ENCODE assay signal across 20 cellular contexts in the genomic region with DNA sequence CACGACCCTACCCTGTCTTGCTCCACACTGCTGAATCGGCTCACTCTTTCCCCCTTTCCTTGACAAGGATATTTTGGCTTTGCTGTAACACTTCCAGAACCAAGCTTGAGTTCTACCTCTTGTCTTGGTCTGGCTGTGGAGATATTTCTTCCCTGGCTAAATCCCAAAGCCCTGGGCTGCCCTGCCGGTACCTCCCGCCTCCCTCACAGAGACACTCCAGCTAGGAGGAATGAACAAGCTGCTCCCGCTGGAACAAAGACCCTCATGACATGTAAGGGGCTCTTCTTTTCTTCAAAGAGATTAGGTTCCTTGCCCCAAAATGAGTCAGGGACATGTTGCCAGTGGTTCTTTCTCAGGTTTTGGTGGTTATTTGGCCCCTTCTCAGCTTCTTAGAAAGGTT. TPM values are rescaled to one million over a fixed set of nuclear protein-coding genes. Genes with fewer than 3 reads are reported as not detected.
DNase-seq lines count a peak whose midpoint lies in the region; ATAC-seq and TF ChIP-seq lines count a peak whose summit lies in the region.
"Had no signal": no experiment of that assay in that cellular context is flagged by ENCODE, and none has a peak within 500 bp of the region (broad histone marks: within the 10 kb centered on the region; RNA-seq: fewer than 3 reads in every experiment).

No MANE protein-coding gene starts in this region.

- no peaks in the 10 kb centered on the region for H3K27me3 ChIP-seq in heart left ventricle
- no peaks in the 10 kb centered on the region for H3K27me3 ChIP-seq in neural progenitor cell

- H3K27ac Mint-ChIP-seq in endothelial cell (ENCODE audit: unreplicated experiment) (no peak overlapping the region), neural progenitor cell (peak overlapping the region; percentile 1)
- H3K27ac Mint-ChIP-seq in stimulated activated memory B cell treated with anti-CD40 and anti-IgM and Interleukin-4, amounts not matched to agents 10 μg/mL and 1 μg/mL and 100 μg/mL, for 72 hours, result no peak overlapping the region

- H3K4me1 ChIP-seq in heart left ventricle, result peaks cover 1 to 67% (median 29%) of the 10 kb centered on the region in 12 donors
- H3K4me1 ChIP-seq in neural progenitor cell, result peaks cover 4% of the 10 kb centered on the region
- H3K4me1 ChIP-seq: A549 had no signal

- no peaks in the 10 kb centered on the region for H4K20me1 ChIP-seq in neural progenitor cell (ENCODE audit: low read depth)

- H3K4me3 Mint-ChIP-seq in endothelial cell (ENCODE audit: unreplicated experiment), result peak overlapping the region; percentile 33
- H3K4me3 Mint-ChIP-seq in neural progenitor cell, result no peak overlapping the region
- H3K4me3 Mint-ChIP-seq in stimulated activated memory B cell treated with anti-CD40 and anti-IgM and Interleukin-4, amounts not matched to agents 10 μg/mL and 1 μg/mL and 100 μg/mL, for 72 hours, result no peak overlapping the region
- H3K4me3 Mint-ChIP-seq: CD14-positive monocyte had no signal

- no peak overlapping the region for H3K9ac ChIP-seq in neural progenitor cell
- H3K9ac ChIP-seq: GM23248 had no signal

- TF ChIP-seq POLR2A in heart left ventricle (IDR thresholded peaks at IDR 0.05), result no peak

- H3K9me3 Mint-ChIP-seq in endothelial cell (ENCODE audit: unreplicated experiment) (no peaks in the 10 kb centered on the region), neural progenitor cell (no peaks in the 10 kb centered on the region)
- no peaks in the 10 kb centered on the region for H3K9me3 Mint-ChIP-seq in stimulated activated memory B cell treated with anti-CD40 and anti-IgM and Interleukin-4, amounts not matched to agents 10 μg/mL and 1 μg/mL and 100 μg/mL, for 72 hours

- H3K27ac ChIP-seq in heart left ventricle (peak overlapping the region in 8 of 12 donors; percentile 15 to 75 (median 46)), neural progenitor cell (peak overlapping the region; percentile 16)
- H3K27ac ChIP-seq: A549, GM23248, HL-60 had no signal

- H3K9me3 ChIP-seq in heart left ventricle, result no peaks in the 10 kb centered on the region
- H3K9me3 ChIP-seq in neural progenitor cell (ENCODE audit: low read depth), result no peaks in the 10 kb centered on the region
- H3K9me3 ChIP-seq: A549 had no signal

- no peak overlapping the region for H3K4me3 ChIP-seq in heart left ventricle
- no peak overlapping the region for H3K4me3 ChIP-seq in neural progenitor cell
- H3K4me3 ChIP-seq: A549, GM23248, K562 had no signal

- 45 to 65% (median 60%) methylated on average over 5 of the region's 5 CpGs for WGBS in heart left ventricle, 4 donors

- no peak overlapping the region for H2AFZ ChIP-seq in neural progenitor cell (replicated peaks)
- H2AFZ ChIP-seq: GM23248 had no signal

- H3K27me3 Mint-ChIP-seq in endothelial cell (ENCODE audit: unreplicated experiment), result peaks cover 9% of the 10 kb centered on the region
- H3K27me3 Mint-ChIP-seq in neural progenitor cell (ENCODE audit: insufficient read depth, low read depth), result peaks cover 2% of the 10 kb centered on the region
- H3K27me3 Mint-ChIP-seq in stimulated activated memory B cell treated with anti-CD40 and anti-IgM and Interleukin-4, amounts not matched to agents 10 μg/mL and 1 μg/mL and 100 μg/mL, for 72 hours, result no peaks in the 10 kb centered on the region

- H3K4me1 Mint-ChIP-seq in endothelial cell (ENCODE audit: unreplicated experiment) (peaks cover 26% of the 10 kb centered on the region), neural progenitor cell (peaks cover 7% of the 10 kb centered on the region)
- H3K4me1 Mint-ChIP-seq in stimulated activated memory B cell treated with anti-CD40 and anti-IgM and Interleukin-4, amounts not matched to agents 10 μg/mL and 1 μg/mL and 100 μg/mL, for 72 hours, result peaks cover 12% of the 10 kb centered on the region

- DNase-seq in heart left ventricle (no peak), Right ventricle myocardium inferior (ENCODE audit: missing footprints) (no peak), endothelial cell (ENCODE audit: low spot score) (no peak), neural progenitor cell (ENCODE audit: low spot score) (peak; percentile 53), T-helper 9 cell (no peak), Kasumi-1 (lab: John Stamatoyannopoulos, UW) (no peak)
- DNase-seq: DMS 273 treated with DMSO at 0.1 percent for 48 hours, GF-D8, GM23248, NCI-H1417 treated with DMSO at 0.1 percent for 48 hours, NCI-H2081, NCI-H82, SIG-M5 had no signal

- intact Hi-C loops in heart left ventricle (cut with DNase I), result loop anchor here in 1 of 10 donors (1.0 kb wide), 1 partner anchor 10 kb away; no protein-coding TSS in a partner anchor
- intact Hi-C loops in Right ventricle myocardium inferior (cut with DNase I), result no loop called here

- H3K4me2 ChIP-seq in neural progenitor cell, result no peak overlapping the region
- H3K4me2 ChIP-seq: A549 had no signal

- no peaks in the 10 kb centered on the region for H3F3A ChIP-seq in neural progenitor cell (ENCODE audit: low read depth)

- ATAC-seq in heart left ventricle (peak in 3 of 4 donors; percentile 6 to 43 (median 39)), Right ventricle myocardium inferior (no peak), HG02759 (IDR thresholded peaks at IDR 0.05; ENCODE audit: unreplicated experiment) (no peak)
- no peak for ATAC-seq in stimulated activated memory B cell treated with anti-CD40 and anti-IgM and Interleukin-4, amounts not matched to agents 10 μg/mL and 1 μg/mL and 100 μg/mL, for 72 hours
- ATAC-seq: A549, HCT116, K562 had no signal

- no peaks in the 10 kb centered on the region for H3K79me2 ChIP-seq in neural progenitor cell (ENCODE audit: low read depth)

- H3K36me3 Mint-ChIP-seq in endothelial cell (ENCODE audit: low read depth, unreplicated experiment) (peaks cover 39% of the 10 kb centered on the region), neural progenitor cell (peaks cover 3% of the 10 kb centered on the region)
- peaks cover 46% of the 10 kb centered on the region for H3K36me3 Mint-ChIP-seq in stimulated activated memory B cell treated with anti-CD40 and anti-IgM and Interleukin-4, amounts not matched to agents 10 μg/mL and 1 μg/mL and 100 μg/mL, for 72 hours

- no peak for TF ChIP-seq CTCF in heart left ventricle (IDR thresholded peaks at IDR 0.05)
- no peak for TF ChIP-seq CTCF in endothelial cell (IDR thresholded peaks at IDR 0.05; ENCODE audit: unreplicated experiment)
- TF ChIP-seq CTCF in neural progenitor cell (IDR thresholded peaks at IDR 0.05), result no peak

- H3K36me3 ChIP-seq in heart left ventricle (peaks cover 0 to 67% (median 50%) of the 10 kb centered on the region in 9 donors), neural progenitor cell (no peaks in the 10 kb centered on the region)

RNA-seq across cellular contexts. Expression of a gene that starts 10.8 kb away (rescaled TPM):
- 100 to 1,000 TPM in 1 of 9 donors, 10 to 100 TPM in 8; 28.4 to 128 (median 33.4) TPM for total RNA-seq in heart left ventricle
- polyA plus RNA-seq in heart left ventricle, result 10 to 100 TPM; 21.9 to 68.4 TPM
- 35.4 TPM for total RNA-seq in Right ventricle myocardium inferior
- 40.9 TPM for total RNA-seq in endothelial cell (ENCODE audit: unreplicated experiment)
- 11.7 and 20.9 TPM in 2 replicates for total RNA-seq in neural progenitor cell (ENCODE audit: low replicate concordance)

RNA-seq across cellular contexts. Expression of a gene that starts 13.1 kb away (rescaled TPM):
- 100 to 1,000 TPM; 127 to 259 (median 174) TPM for total RNA-seq in heart left ventricle
- polyA plus RNA-seq in heart left ventricle, result 100 to 1,000 TPM in 1 of 2 donors, 10 to 100 TPM in 1; 89.6 to 188 TPM
- 196 TPM for total RNA-seq in Right ventricle myocardium inferior
- 117 TPM for total RNA-seq in endothelial cell (ENCODE audit: unreplicated experiment)
- 28.7 and 40.6 TPM in 2 replicates for total RNA-seq in neural progenitor cell (ENCODE audit: low replicate concordance)

RNA-seq across cellular contexts. Expression of a gene that starts 49.6 kb away (rescaled TPM):
- 10 to 100 TPM; 28.8 to 47.0 (median 42.2) TPM for total RNA-seq in heart left ventricle
- 10 to 100 TPM; 17.0 to 49.0 TPM for polyA plus RNA-seq in heart left ventricle
- total RNA-seq in Right ventricle myocardium inferior, result 43.9 TPM
- 119 TPM for total RNA-seq in endothelial cell (ENCODE audit: unreplicated experiment)
- total RNA-seq in neural progenitor cell (ENCODE audit: low replicate concordance), result 52.2 and 59.6 TPM in 2 replicates

RNA-seq across cellular contexts. Expression of a gene that starts 57.0 kb away (rescaled TPM):
- total RNA-seq in heart left ventricle (10 to 100 TPM; 38.1 to 70.2 (median 50.6) TPM), Right ventricle myocardium inferior (52.9 TPM), endothelial cell (ENCODE audit: unreplicated experiment) (215 TPM), neural progenitor cell (ENCODE audit: low replicate concordance) (25.3 and 29.6 TPM in 2 replicates)
- polyA plus RNA-seq in heart left ventricle, result 10 to 100 TPM; 10.1 to 61.7 TPM

Comparison
In these comparisons a context has a peak if more than half of its experiments do, and no peak if none do; other contexts are left out.
1. ATAC-seq: peak in heart left ventricle (3 of 4); none in Right ventricle myocardium inferior (single experiment), stimulated activated memory B cell treated with anti-CD40 and anti-IgM and Interleukin-4, amounts not matched to agents 10 μg/mL and 1 μg/mL and 100 μg/mL, for 72 hours (single experiment) and HG02759 (single experiment).